ENCODE assay signal across 1 cellular context in the genomic region with DNA sequence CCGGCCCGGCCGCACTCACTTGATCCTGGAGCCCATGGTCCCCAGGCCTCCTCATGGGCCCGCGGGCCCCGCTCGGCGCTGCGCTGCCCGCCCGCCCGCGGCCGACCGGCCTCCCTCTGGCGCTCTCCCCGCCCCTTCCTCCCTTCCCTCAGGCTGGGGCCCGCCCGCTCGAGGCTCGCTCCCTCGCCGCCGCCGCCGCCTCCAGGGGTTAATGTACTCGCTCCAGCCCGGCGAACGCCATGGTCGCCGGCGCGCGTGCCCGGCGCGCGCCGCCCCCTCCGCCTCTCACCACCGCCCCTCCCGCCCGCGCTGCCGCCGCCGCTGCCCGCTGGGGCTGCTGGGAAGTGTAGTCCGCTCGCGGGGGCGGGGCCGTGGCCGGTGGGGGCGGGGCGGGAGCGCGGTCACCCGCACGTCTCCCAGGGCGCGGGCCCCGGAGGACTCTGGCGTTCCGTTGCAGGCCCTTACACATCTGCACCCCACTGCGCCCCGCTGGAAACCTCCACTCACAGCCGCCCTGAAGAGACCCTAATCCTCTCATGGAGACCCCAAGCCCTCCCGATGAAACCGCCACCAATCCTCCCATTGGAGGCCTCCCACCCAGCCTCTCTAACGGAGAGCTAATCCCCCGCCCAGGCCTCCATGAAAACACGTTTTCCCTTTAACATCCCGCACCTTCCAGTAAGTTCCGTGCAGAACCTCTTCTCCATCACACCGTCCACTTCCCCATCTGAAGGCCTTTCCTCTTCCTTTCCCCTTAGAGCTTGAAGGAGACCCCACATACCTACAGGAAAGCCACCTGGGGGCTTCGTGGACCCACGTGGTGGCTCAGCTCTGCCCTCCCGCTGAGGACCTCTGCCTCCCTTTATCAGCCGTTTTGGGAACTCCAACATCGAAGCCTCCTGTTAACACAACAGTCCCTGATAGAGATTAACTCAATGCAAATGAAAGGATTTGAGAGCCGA.
A peak's percentile ranks its signal among the peaks of the same experiment; 100 is the strongest.
TF ChIP-seq lines count a peak whose summit lies in the region.

A gene with protein sequence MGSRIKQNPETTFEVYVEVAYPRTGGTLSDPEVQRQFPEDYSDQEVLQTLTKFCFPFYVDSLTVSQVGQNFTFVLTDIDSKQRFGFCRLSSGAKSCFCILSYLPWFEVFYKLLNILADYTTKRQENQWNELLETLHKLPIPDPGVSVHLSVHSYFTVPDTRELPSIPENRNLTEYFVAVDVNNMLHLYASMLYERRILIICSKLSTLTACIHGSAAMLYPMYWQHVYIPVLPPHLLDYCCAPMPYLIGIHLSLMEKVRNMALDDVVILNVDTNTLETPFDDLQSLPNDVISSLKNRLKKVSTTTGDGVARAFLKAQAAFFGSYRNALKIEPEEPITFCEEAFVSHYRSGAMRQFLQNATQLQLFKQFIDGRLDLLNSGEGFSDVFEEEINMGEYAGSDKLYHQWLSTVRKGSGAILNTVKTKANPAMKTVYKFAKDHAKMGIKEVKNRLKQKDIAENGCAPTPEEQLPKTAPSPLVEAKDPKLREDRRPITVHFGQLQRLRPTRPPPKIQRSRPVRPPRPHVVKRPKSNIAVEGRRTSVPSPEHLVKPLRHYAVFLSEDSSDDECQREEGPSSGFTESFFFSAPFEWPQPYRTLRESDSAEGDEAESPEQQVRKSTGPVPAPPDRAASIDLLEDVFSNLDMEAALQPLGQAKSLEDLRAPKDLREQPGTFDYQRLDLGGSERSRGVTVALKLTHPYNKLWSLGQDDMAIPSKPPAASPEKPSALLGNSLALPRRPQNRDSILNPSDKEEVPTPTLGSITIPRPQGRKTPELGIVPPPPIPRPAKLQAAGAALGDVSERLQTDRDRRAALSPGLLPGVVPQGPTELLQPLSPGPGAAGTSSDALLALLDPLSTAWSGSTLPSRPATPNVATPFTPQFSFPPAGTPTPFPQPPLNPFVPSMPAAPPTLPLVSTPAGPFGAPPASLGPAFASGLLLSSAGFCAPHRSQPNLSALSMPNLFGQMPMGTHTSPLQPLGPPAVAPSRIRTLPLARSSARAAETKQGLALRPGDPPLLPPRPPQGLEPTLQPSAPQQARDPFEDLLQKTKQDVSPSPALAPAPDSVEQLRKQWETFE (minus strand): TSS at position 257 of the 962 bp plus-strand sequence. CDS start 221 bp downstream, at position 36.

TF ChIP-seq in K562, 482 proteins besides CTCF, POLR2A, EP300 and RAD21 (continued from another document):
- TF ChIP-seq KDM1A (IDR thresholded peaks at IDR 0.05) (no peak), NR0B1 (IDR thresholded peaks at IDR 0.05; ENCODE audit: partially characterized antibody) (no peak), FOXJ3 (CRISPR knock-in tag; IDR thresholded peaks at IDR 0.05) (no peak), CEBPB (tag; IDR thresholded peaks at IDR 0.05) (no peak), PHF8 (IDR thresholded peaks at IDR 0.05; ENCODE audit: borderline replicate concordance, low read length) (peak; percentile 75; the same call in 1 of the 2 replicates), CHAMP1 (IDR thresholded peaks at IDR 0.05) (no peak), TGIF2 (CRISPR knock-in tag; IDR thresholded peaks at IDR 0.05) (no peak), OTX1 (CRISPR knock-in tag; IDR thresholded peaks at IDR 0.05) (no peak), ZNF274 (IDR thresholded peaks at IDR 0.05; ENCODE audit: borderline replicate concordance, low read depth, low read length) (no peak), NFE2 (IDR thresholded peaks at IDR 0.05; ENCODE audit: low read depth) (no peak), MCM2 (IDR thresholded peaks at IDR 0.05; ENCODE audit: low read depth) (no peak), BCL6 (CRISPR knock-in tag; IDR thresholded peaks at IDR 0.05) (no peak), THRB (CRISPR knock-in tag; conservative IDR thresholded peaks at IDR 0.05) (no peak), MTA2 (IDR thresholded peaks at IDR 0.05; ENCODE audit: low read depth) (no peak), ZFP1 (CRISPR knock-in tag; IDR thresholded peaks at IDR 0.05) (no peak), SRSF7 (optimal IDR thresholded peaks at IDR 0.05; ENCODE audit: low read depth, low read length) (no peak)
- TF ChIP-seq, protein P1, sequence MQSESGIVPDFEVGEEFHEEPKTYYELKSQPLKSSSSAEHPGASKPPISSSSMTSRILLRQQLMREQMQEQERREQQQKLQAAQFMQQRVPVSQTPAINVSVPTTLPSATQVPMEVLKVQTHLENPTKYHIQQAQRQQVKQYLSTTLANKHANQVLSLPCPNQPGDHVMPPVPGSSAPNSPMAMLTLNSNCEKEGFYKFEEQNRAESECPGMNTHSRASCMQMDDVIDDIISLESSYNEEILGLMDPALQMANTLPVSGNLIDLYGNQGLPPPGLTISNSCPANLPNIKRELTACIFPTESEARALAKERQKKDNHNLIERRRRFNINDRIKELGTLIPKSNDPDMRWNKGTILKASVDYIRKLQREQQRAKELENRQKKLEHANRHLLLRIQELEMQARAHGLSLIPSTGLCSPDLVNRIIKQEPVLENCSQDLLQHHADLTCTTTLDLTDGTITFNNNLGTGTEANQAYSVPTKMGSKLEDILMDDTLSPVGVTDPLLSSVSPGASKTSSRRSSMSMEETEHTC (IDR thresholded peaks at IDR 0.05): no peak
